Comparison of ENCODE assay signal across 22 cellular contexts in genomic region chr6:5482619-5483018, GRCh38.
A peak's percentile ranks its signal among the peaks of the same experiment; 100 is the strongest.
DNase-seq lines count a peak whose midpoint lies in the region; ATAC-seq, FAIRE-seq and TF ChIP-seq lines count a peak whose summit lies in the region.
"Had no signal": no experiment of that assay in that cellular context is flagged by ENCODE, and none has a peak within 500 bp of the region (broad histone marks: within the 10 kb centered on the region; RNA-seq: fewer than 3 reads in every experiment).

No MANE protein-coding gene starts in this region.

- CTCF ChIA-PET in A549 (lab: Yijun Ruan, JAX) (interaction anchor here (2.7 kb wide), 1 partner anchor 12 kb away, joined by 13 read pairs; no protein-coding TSS in a partner anchor), IMR-90 (lab: Yijun Ruan, JAX) (interaction anchor here (1.3 kb wide), 1 partner anchor 12 kb away, joined by 8 read pairs; no protein-coding TSS in a partner anchor)

- no peak overlapping the region for H4K8ac ChIP-seq in IMR-90 (ENCODE audit: low read depth in 2 of 2, low read length in 2 of 2)

- no TSS peak for BruUV-seq in IMR-90 (replicated peaks; lab: Mats Ljungman, UMichigan)

- dilution Hi-C loops in IMR-90 (cut with HindIII; ENCODE audit: low sequenced_read_pairs, unreplicated experiment), result no loop called here

- no peak overlapping the region for H4K5ac ChIP-seq in IMR-90 (ENCODE audit: low read depth, low read length)

- H3K9me3 Mint-ChIP-seq in brain (no peaks in the 10 kb centered on the region), nephron progenitor cell (no peaks in the 10 kb centered on the region)
- H3K9me3 Mint-ChIP-seq: CD14-positive monocyte; CD4-positive, alpha-beta T cell; CD8-positive, alpha-beta memory T cell had no signal

- H2BK120ac ChIP-seq in IMR-90 (ENCODE audit: low read depth, low read length), result no peak overlapping the region

- TF ChIP-seq POLR2A in A549 (IDR thresholded peaks at IDR 0.05; ENCODE audit: low read length), result no peak
- no peak for TF ChIP-seq POLR2A in IMR-90 (IDR thresholded peaks at IDR 0.05; ENCODE audit: low read depth, low read length)

- no peaks in the 10 kb centered on the region; the same call in 1 of the 2 replicates for H3K9me1 ChIP-seq in IMR-90 (ENCODE audit: insufficient read depth, low read length)

- no peak overlapping the region for H3K9ac ChIP-seq in IMR-90 (ENCODE audit: low read depth, low read length)
- H3K9ac ChIP-seq: BLaER1 treated with 17β-estradiol and CSF1 and Interleukin-3, amounts not matched to agents 10 nM and 100 nM had no signal

- no peaks in the 10 kb centered on the region for H3K27me3 ChIP-seq in IMR-90 (ENCODE audit: control insufficient read depth, insufficient read depth, low read length)
- H3K27me3 ChIP-seq: BE2C; BLaER1 treated with 17β-estradiol and CSF1 and Interleukin-3, amounts not matched to agents 10 nM and 100 nM had no signal

- TF ChIP-seq EP300 in A549 (IDR thresholded peaks at IDR 0.05), result no peak

- FAIRE-seq in A549 (lab: Jason Lieb, UNC), result no peak
- FAIRE-seq: D721Med, GM12891, GM18507 had no signal

- no peak overlapping the region for H2BK5ac ChIP-seq in IMR-90 (ENCODE audit: low read depth, low read length, poor library complexity, severe bottlenecking)

- H2AFZ ChIP-seq in IMR-90 (replicated peaks; ENCODE audit: low read length, poor library complexity), result no peak overlapping the region

- H3K4me2 ChIP-seq in A549, result no peak overlapping the region
- H3K4me2 ChIP-seq in IMR-90 (ENCODE audit: low read depth, low read length), result no peak overlapping the region
- H3K4me2 ChIP-seq: BLaER1 treated with 17β-estradiol and CSF1 and Interleukin-3, amounts not matched to agents 10 nM and 100 nM had no signal

- H3K56ac ChIP-seq in IMR-90 (ENCODE audit: extremely low read depth, insufficient read depth, low read length), result no peak overlapping the region

- H3K27ac ChIP-seq in A549, result no peak overlapping the region
- no peak overlapping the region for H3K27ac ChIP-seq in IMR-90 (ENCODE audit: insufficient read depth, low read length)
- H3K27ac ChIP-seq: BLaER1 treated with 17β-estradiol and CSF1 and Interleukin-3, amounts not matched to agents 10 nM and 100 nM had no signal

- H3K4me1 Mint-ChIP-seq in brain (peaks cover 52% of the 10 kb centered on the region), nephron progenitor cell (peaks cover 27% of the 10 kb centered on the region)

- TF ChIP-seq RAD21 in A549 (conservative IDR thresholded peaks at IDR 0.05 in 1 of 2, IDR thresholded peaks at IDR 0.05 in 1 of 2) (no peak), IMR-90 (IDR thresholded peaks at IDR 0.05; ENCODE audit: low read length) (no peak)

- no peak overlapping the region for H2BK15ac ChIP-seq in IMR-90 (ENCODE audit: low read depth, low read length)

- peaks cover 7% of the 10 kb centered on the region for H3K27me3 Mint-ChIP-seq in brain
- no peaks in the 10 kb centered on the region for H3K27me3 Mint-ChIP-seq in nephron progenitor cell (ENCODE audit: low read depth, poor library complexity)
- H3K27me3 Mint-ChIP-seq: CD4-positive, alpha-beta T cell; CD8-positive, alpha-beta memory T cell had no signal

- H3K4me3 Mint-ChIP-seq in brain, result no peak overlapping the region
- H3K4me3 Mint-ChIP-seq in nephron progenitor cell, result no peak overlapping the region
- H3K4me3 Mint-ChIP-seq: CD14-positive monocyte; CD4-positive, alpha-beta T cell; CD8-positive, alpha-beta memory T cell had no signal

- ATAC-seq in A549 (no peak), IMR-90 (ENCODE audit: low read depth) (no peak)

- 0 out of 2 replicates have a peak, but pooled peaks cover under 1% of the 10 kb centered on the region for H3K36me3 ChIP-seq in IMR-90 (ENCODE audit: control insufficient read depth, insufficient read depth, low read length)
- H3K36me3 ChIP-seq: BE2C had no signal

- H2AK9ac ChIP-seq in IMR-90 (replicated peaks; ENCODE audit: low read depth, low read length, poor library complexity), result no peak overlapping the region

- no peak overlapping the region for H3K23ac ChIP-seq in IMR-90 (ENCODE audit: low read depth, low read length)

- no peaks in the 10 kb centered on the region for H3K79me1 ChIP-seq in IMR-90 (ENCODE audit: low read depth in 1 of 2, low read length in 2 of 2)

- no peak overlapping the region for H3K18ac ChIP-seq in IMR-90 (ENCODE audit: low read depth, low read length)

- H3K4me1 ChIP-seq in A549, result no peaks in the 10 kb centered on the region
- H3K4me1 ChIP-seq in IMR-90 (ENCODE audit: control insufficient read depth, insufficient read depth, low read length), result no peaks in the 10 kb centered on the region
- H3K4me1 ChIP-seq: BLaER1 treated with 17β-estradiol and CSF1 and Interleukin-3, amounts not matched to agents 10 nM and 100 nM had no signal

- H3K27ac Mint-ChIP-seq in brain (peak overlapping the region in 3 of 5 experiments; percentile 54 to 78 (median 59)), nephron progenitor cell (peak overlapping the region; percentile 79)
- H3K27ac Mint-ChIP-seq: CD4-positive, alpha-beta T cell; CD8-positive, alpha-beta memory T cell had no signal

- no peak for TF ChIP-seq CTCF in A549 (IDR thresholded peaks at IDR 0.05)
- no peak for TF ChIP-seq CTCF in IMR-90 (conservative IDR thresholded peaks at IDR 0.05; ENCODE audit: low read depth, low read length)
- no peak for TF ChIP-seq CTCF in brain (conservative IDR thresholded peaks at IDR 0.05)
- no peak for TF ChIP-seq CTCF in nephron progenitor cell (IDR thresholded peaks at IDR 0.05)

- no peak overlapping the region for H4K91ac ChIP-seq in IMR-90 (ENCODE audit: insufficient read depth, low read depth, low read length)

- H4K20me1 ChIP-seq in IMR-90 (ENCODE audit: insufficient read depth, low read length), result no peaks in the 10 kb centered on the region

- H3K4ac ChIP-seq in IMR-90 (ENCODE audit: low read depth, low read length), result no peak overlapping the region

- in situ Hi-C loops in IMR-90 (cut with MboI; ENCODE audit: low sequenced_read_pairs), result no loop called here

- POLR2A ChIA-PET in A549 (lab: Yijun Ruan, JAX) (no interaction called here), IMR-90 (lab: Charles Lee; ENCODE audit: unreplicated experiment) (no interaction called here)

- no peak overlapping the region for H3K14ac ChIP-seq in IMR-90 (replicated peaks; ENCODE audit: low read depth, low read length)

- H2BK20ac ChIP-seq in IMR-90 (ENCODE audit: low read depth, low read length), result no peak overlapping the region

- intact Hi-C loops in IMR-90 (cut with micrococcal nuclease), result no loop called here

- no peak overlapping the region for H2AK5ac ChIP-seq in IMR-90 (ENCODE audit: low read depth, low read length)

- 67% methylated on average over 2 of the region's 3 CpGs for WGBS in A549 (ENCODE audit: missing lambda C conversion rate)
- 100% methylated on average over 1 of the region's 3 CpGs; no CpG with 5 or more reads in 1 of the 2 experiments for WGBS in IMR-90 (ENCODE audit: extremely low coverage in 2 of 2, insufficient read length in 1 of 2), 2 experiments

- peaks cover 3% of the 10 kb centered on the region for H3K36me3 Mint-ChIP-seq in brain
- no peaks in the 10 kb centered on the region for H3K36me3 Mint-ChIP-seq in nephron progenitor cell (ENCODE audit: low read depth)

- no peaks in the 10 kb centered on the region for H3K9me3 ChIP-seq in A549
- H3K9me3 ChIP-seq in IMR-90 (ENCODE audit: control insufficient read depth, insufficient read depth, low read length), result no peaks in the 10 kb centered on the region
- H3K9me3 ChIP-seq: BE2C; BLaER1 treated with 17β-estradiol and CSF1 and Interleukin-3, amounts not matched to agents 10 nM and 100 nM had no signal

- H3K4me3 ChIP-seq in A549 (no peak overlapping the region), IMR-90 (ENCODE audit: insufficient read depth, low read depth, low read length) (no peak overlapping the region)
- H3K4me3 ChIP-seq: BLaER1 treated with 17β-estradiol and CSF1 and Interleukin-3, amounts not matched to agents 10 nM and 100 nM had no signal

- no peak for DNase-seq in A549 (ENCODE audit: low read depth in 1 of 2, low spot score in 1 of 2)
- no peak for DNase-seq in IMR-90
- no peak for DNase-seq in nephron progenitor cell
- DNase-seq in NCI-H524 (lab: John Stamatoyannopoulos, UW), result no peak
- no peak for DNase-seq in dermis blood vessel endothelial cell
- DNase-seq: AML-193; BE2C; CD4-positive, alpha-beta T cell; CD8-positive, alpha-beta memory T cell; DMS 273 treated with DMSO at 0.1 percent for 48 hours; DMS79; EL; GDM1; GOT3; H7; HCEC 1CT had no signal

TF ChIP-seq in A549, 52 proteins besides CTCF, POLR2A, EP300 and RAD21:
- TF ChIP-seq ZC3H11A (IDR thresholded peaks at IDR 0.05) (no peak), ZSCAN20 (CRISPR knock-in tag; IDR thresholded peaks at IDR 0.05) (no peak), MAFK (IDR thresholded peaks at IDR 0.05; ENCODE audit: partially characterized antibody) (peak; percentile 69)
TF ChIP-seq in A549: peak in this region for 1.

TF ChIP-seq in IMR-90, 13 proteins besides CTCF, POLR2A, EP300 and RAD21:
- TF ChIP-seq BHLHE40 (IDR thresholded peaks at IDR 0.05; ENCODE audit: low read depth, low read length) (no peak), RFX5 (IDR thresholded peaks at IDR 0.05; ENCODE audit: low read depth, low read length) (no peak), MAFK (IDR thresholded peaks at IDR 0.05; ENCODE audit: low read depth, low read length) (peak; percentile 80), MAZ (IDR thresholded peaks at IDR 0.05; ENCODE audit: borderline replicate concordance, low read depth, low read length) (no peak)
